In genomic region chr14:35292051-35292769, GRCh38 we compare ENCODE assay signal across 1 cellular context.
TF ChIP-seq lines count a peak whose summit lies in the region.

Gene PSMA6 (plus strand): TSS chr14:35292382. CDS start chr14:35292477, 95 bp downstream.

TF ChIP-seq in HepG2, 621 proteins besides CTCF, POLR2A, EP300 and RAD21 (continued from another document and continues in another):
- TF ChIP-seq CBX2 (IDR thresholded peaks at IDR 0.05; ENCODE audit: low read depth, low read length) (no peak), CBX2 (CRISPR knock-in tag; IDR thresholded peaks at IDR 0.05; ENCODE audit: low read depth) (0 out of 2 replicates have a peak, but pooled peaks have one; percentile 45), ZNF557 (CRISPR knock-in tag; IDR thresholded peaks at IDR 0.05) (peak; percentile 84; the same call in 1 of the 2 replicates), RORA (CRISPR knock-in tag; IDR thresholded peaks at IDR 0.05) (0 out of 2 replicates have a peak, but pooled peaks have one; percentile 57), MIER3 (CRISPR knock-in tag; IDR thresholded peaks at IDR 0.05; ENCODE audit: borderline replicate concordance) (peak; percentile 98), SRSF4 (IDR thresholded peaks at IDR 0.05; ENCODE audit: low read depth, low read length, poor library complexity, severe bottlenecking) (no peak), NONO (IDR thresholded peaks at IDR 0.05) (no peak), NONO (CRISPR knock-in tag; conservative IDR thresholded peaks at IDR 0.05) (peak; percentile 97), SETDB1 (CRISPR knock-in tag; IDR thresholded peaks at IDR 0.05; ENCODE audit: borderline replicate concordance) (no peak), ZNF574 (CRISPR knock-in tag; IDR thresholded peaks at IDR 0.05) (peak; percentile 98), RFX5 (IDR thresholded peaks at IDR 0.05; ENCODE audit: low read depth, low read length) (no peak; the same call in 1 of the 2 replicates), SIN3A (IDR thresholded peaks at IDR 0.05; ENCODE audit: borderline replicate concordance, low read depth, low read length) (peak; percentile 96), HNF4A (CRISPR knock-in tag; IDR thresholded peaks at IDR 0.05) (peak; percentile 16), ATF7-NPFF (CRISPR knock-in tag; IDR thresholded peaks at IDR 0.05; ENCODE audit: low read depth) (peak; percentile 88), FOXJ3 (CRISPR knock-in tag; IDR thresholded peaks at IDR 0.05; ENCODE audit: borderline replicate concordance) (peak; percentile 88; the same call in 1 of the 2 replicates), KDM5A (IDR thresholded peaks at IDR 0.05; ENCODE audit: borderline replicate concordance, low read length) (peak; percentile 97), SKIL (CRISPR knock-in tag; IDR thresholded peaks at IDR 0.05; ENCODE audit: borderline replicate concordance) (no peak), FIP1L1 (IDR thresholded peaks at IDR 0.05; ENCODE audit: borderline replicate concordance, insufficient read depth, low read depth, low read length) (peak; percentile 98), FLYWCH1 (CRISPR knock-in tag; IDR thresholded peaks at IDR 0.05) (no peak), ZBTB20 (CRISPR knock-in tag; IDR thresholded peaks at IDR 0.05; ENCODE audit: borderline replicate concordance, low read depth) (peak; percentile 90), MBNL3 (CRISPR knock-in tag; conservative IDR thresholded peaks at IDR 0.05) (no peak), ZBTB38 (CRISPR knock-in tag; IDR thresholded peaks at IDR 0.05) (peak; percentile 94), TRIM24 (CRISPR knock-in tag; IDR thresholded peaks at IDR 0.05) (no peak), ZNF619 (CRISPR knock-in tag; IDR thresholded peaks at IDR 0.05) (peak; percentile 91; the same call in 1 of the 2 replicates), GATAD2A (CRISPR knock-in tag; IDR thresholded peaks at IDR 0.05) (peak; percentile 90), ZNF180 (CRISPR knock-in tag; IDR thresholded peaks at IDR 0.05; ENCODE audit: borderline replicate concordance, low read depth) (peak; percentile 86; the same call in 1 of the 2 replicates), MZF1 (CRISPR knock-in tag; IDR thresholded peaks at IDR 0.05; ENCODE audit: borderline replicate concordance) (peak; percentile 96), SP1 (IDR thresholded peaks at IDR 0.05) (no peak), SP1 (CRISPR knock-in tag; IDR thresholded peaks at IDR 0.05) (peak; percentile 98), ZNF460 (CRISPR knock-in tag; IDR thresholded peaks at IDR 0.05; ENCODE audit: borderline replicate concordance) (no peak; the same call in 1 of the 2 replicates), TEF (CRISPR knock-in tag; IDR thresholded peaks at IDR 0.05) (0 out of 2 replicates have a peak, but pooled peaks have one; percentile 79), ZNF274 (CRISPR knock-in tag; IDR thresholded peaks at IDR 0.05) (peak; percentile 93), CENPBD1 (CRISPR knock-in tag; IDR thresholded peaks at IDR 0.05; ENCODE audit: borderline replicate concordance, low read depth) (peak; percentile 26; the same call in 1 of the 2 replicates), DBP (CRISPR knock-in tag; IDR thresholded peaks at IDR 0.05; ENCODE audit: not compliant biosample characterization) (peak; percentile 93), ZNF589 (CRISPR knock-in tag; conservative IDR thresholded peaks at IDR 0.05) (0 out of 2 replicates have a peak, but pooled peaks have one; percentile 82), SNRNP70 (IDR thresholded peaks at IDR 0.05; ENCODE audit: low read depth, low read length) (no peak), TCF12 (IDR thresholded peaks at IDR 0.05) (no peak), TCF12 (CRISPR knock-in tag; IDR thresholded peaks at IDR 0.05) (peak; percentile 94)
- TF ChIP-seq, protein P1, sequence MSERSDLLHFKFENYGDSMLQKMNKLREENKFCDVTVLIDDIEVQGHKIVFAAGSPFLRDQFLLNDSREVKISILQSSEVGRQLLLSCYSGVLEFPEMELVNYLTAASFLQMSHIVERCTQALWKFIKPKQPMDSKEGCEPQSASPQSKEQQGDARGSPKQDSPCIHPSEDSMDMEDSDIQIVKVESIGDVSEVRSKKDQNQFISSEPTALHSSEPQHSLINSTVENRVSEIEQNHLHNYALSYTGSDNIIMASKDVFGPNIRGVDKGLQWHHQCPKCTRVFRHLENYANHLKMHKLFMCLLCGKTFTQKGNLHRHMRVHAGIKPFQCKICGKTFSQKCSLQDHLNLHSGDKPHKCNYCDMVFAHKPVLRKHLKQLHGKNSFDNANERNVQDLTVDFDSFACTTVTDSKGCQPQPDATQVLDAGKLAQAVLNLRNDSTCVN (CRISPR knock-in tag; IDR thresholded peaks at IDR 0.05; ENCODE audit: borderline replicate concordance), result peak; percentile 97
- TF ChIP-seq, protein P2, sequence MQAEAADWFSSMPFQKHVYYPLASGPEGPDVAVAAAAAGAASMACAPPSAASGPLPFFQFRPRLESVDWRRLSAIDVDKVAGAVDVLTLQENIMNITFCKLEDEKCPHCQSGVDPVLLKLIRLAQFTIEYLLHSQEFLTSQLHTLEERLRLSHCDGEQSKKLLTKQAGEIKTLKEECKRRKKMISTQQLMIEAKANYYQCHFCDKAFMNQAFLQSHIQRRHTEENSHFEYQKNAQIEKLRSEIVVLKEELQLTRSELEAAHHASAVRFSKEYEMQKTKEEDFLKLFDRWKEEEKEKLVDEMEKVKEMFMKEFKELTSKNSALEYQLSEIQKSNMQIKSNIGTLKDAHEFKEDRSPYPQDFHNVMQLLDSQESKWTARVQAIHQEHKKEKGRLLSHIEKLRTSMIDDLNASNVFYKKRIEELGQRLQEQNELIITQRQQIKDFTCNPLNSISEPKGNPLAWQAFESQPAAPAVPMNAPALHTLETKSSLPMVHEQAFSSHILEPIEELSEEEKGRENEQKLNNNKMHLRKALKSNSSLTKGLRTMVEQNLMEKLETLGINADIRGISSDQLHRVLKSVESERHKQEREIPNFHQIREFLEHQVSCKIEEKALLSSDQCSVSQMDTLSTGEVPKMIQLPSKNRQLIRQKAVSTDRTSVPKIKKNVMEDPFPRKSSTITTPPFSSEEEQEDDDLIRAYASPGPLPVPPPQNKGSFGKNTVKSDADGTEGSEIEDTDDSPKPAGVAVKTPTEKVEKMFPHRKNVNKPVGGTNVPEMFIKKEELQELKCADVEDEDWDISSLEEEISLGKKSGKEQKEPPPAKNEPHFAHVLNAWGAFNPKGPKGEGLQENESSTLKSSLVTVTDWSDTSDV (CRISPR knock-in tag; IDR thresholded peaks at IDR 0.05), result peak; percentile 89
- TF ChIP-seq, protein P3, sequence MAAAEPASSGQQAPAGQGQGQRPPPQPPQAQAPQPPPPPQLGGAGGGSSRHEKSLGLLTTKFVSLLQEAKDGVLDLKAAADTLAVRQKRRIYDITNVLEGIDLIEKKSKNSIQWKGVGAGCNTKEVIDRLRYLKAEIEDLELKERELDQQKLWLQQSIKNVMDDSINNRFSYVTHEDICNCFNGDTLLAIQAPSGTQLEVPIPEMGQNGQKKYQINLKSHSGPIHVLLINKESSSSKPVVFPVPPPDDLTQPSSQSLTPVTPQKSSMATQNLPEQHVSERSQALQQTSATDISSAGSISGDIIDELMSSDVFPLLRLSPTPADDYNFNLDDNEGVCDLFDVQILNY (CRISPR knock-in tag; conservative IDR thresholded peaks at IDR 0.05), result peak; percentile 4; the same call in 1 of the 2 replicates
- TF ChIP-seq, protein P4, sequence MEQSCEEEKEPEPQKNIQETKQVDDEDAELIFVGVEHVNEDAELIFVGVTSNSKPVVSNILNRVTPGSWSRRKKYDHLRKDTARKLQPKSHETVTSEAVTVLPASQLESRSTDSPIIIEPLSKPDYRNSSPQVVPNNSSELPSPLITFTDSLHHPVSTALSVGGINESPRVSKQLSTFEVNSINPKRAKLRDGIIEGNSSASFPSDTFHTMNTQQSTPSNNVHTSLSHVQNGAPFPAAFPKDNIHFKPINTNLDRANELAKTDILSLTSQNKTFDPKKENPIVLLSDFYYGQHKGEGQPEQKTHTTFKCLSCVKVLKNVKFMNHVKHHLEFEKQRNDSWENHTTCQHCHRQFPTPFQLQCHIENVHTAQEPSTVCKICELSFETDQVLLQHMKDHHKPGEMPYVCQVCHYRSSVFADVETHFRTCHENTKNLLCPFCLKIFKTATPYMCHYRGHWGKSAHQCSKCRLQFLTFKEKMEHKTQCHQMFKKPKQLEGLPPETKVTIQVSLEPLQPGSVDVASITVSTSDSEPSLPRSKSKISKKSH (CRISPR knock-in tag; IDR thresholded peaks at IDR 0.05; ENCODE audit: borderline replicate concordance), result peak; percentile 100
- TF ChIP-seq, protein P5, sequence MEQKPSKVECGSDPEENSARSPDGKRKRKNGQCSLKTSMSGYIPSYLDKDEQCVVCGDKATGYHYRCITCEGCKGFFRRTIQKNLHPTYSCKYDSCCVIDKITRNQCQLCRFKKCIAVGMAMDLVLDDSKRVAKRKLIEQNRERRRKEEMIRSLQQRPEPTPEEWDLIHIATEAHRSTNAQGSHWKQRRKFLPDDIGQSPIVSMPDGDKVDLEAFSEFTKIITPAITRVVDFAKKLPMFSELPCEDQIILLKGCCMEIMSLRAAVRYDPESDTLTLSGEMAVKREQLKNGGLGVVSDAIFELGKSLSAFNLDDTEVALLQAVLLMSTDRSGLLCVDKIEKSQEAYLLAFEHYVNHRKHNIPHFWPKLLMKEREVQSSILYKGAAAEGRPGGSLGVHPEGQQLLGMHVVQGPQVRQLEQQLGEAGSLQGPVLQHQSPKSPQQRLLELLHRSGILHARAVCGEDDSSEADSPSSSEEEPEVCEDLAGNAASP (CRISPR knock-in tag; IDR thresholded peaks at IDR 0.05; ENCODE audit: borderline replicate concordance), result peak; percentile 70; the same call in 1 of the 2 replicates
- TF ChIP-seq, protein P6, sequence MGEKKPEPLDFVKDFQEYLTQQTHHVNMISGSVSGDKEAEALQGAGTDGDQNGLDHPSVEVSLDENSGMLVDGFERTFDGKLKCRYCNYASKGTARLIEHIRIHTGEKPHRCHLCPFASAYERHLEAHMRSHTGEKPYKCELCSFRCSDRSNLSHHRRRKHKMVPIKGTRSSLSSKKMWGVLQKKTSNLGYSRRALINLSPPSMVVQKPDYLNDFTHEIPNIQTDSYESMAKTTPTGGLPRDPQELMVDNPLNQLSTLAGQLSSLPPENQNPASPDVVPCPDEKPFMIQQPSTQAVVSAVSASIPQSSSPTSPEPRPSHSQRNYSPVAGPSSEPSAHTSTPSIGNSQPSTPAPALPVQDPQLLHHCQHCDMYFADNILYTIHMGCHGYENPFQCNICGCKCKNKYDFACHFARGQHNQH (CRISPR knock-in tag; IDR thresholded peaks at IDR 0.05), result peak; percentile 98
- TF ChIP-seq, protein P7, sequence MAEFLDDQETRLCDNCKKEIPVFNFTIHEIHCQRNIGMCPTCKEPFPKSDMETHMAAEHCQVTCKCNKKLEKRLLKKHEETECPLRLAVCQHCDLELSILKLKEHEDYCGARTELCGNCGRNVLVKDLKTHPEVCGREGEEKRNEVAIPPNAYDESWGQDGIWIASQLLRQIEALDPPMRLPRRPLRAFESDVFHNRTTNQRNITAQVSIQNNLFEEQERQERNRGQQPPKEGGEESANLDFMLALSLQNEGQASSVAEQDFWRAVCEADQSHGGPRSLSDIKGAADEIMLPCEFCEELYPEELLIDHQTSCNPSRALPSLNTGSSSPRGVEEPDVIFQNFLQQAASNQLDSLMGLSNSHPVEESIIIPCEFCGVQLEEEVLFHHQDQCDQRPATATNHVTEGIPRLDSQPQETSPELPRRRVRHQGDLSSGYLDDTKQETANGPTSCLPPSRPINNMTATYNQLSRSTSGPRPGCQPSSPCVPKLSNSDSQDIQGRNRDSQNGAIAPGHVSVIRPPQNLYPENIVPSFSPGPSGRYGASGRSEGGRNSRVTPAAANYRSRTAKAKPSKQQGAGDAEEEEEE (CRISPR knock-in tag; IDR thresholded peaks at IDR 0.05; ENCODE audit: borderline replicate concordance), result peak; percentile 100
